15 cellular contexts compared by ENCODE assay signal in genomic region chr2:240604939-240605716, GRCh38. TPM values are rescaled to one million over a fixed set of nuclear protein-coding genes. Genes with fewer than 3 reads are reported as not detected.
A peak's percentile ranks its signal among the peaks of the same experiment; 100 is the strongest.
DNase-seq lines count a peak whose midpoint lies in the region; ATAC-seq and TF ChIP-seq lines count a peak whose summit lies in the region.
"Had no signal": no experiment of that assay in that cellular context is flagged by ENCODE, and none has a peak within 500 bp of the region (broad histone marks: within the 10 kb centered on the region; RNA-seq: fewer than 3 reads in every experiment).

No MANE protein-coding gene starts in this region.

- H3K27ac Mint-ChIP-seq in activated CD8-positive, alpha-beta T cell treated with anti-CD3 and anti-CD28 coated beads, Interleukin-2, amount 10 ng/mL, durations not matched to agents 7 days and 5 days: peak overlapping the region; percentile 57
- no peak overlapping the region for H3K27ac Mint-ChIP-seq in activated CD8-positive, alpha-beta T cell treated with anti-CD3 and anti-CD28 coated beads for 36 hours

- H3K27ac ChIP-seq in hepatocyte: peak overlapping the region; percentile 82
- H3K27ac ChIP-seq in psoas muscle: no peak overlapping the region
- H3K27ac ChIP-seq: breast epithelium, gastroesophageal sphincter had no signal

- H3K27me3 ChIP-seq in hepatocyte: no peaks in the 10 kb centered on the region
- H3K27me3 ChIP-seq in psoas muscle (ENCODE audit: insufficient read depth in 3 of 3, low read length in 2 of 3): no peaks in the 10 kb centered on the region
- H3K27me3 ChIP-seq: breast epithelium, gastroesophageal sphincter had no signal

- peak overlapping the region; percentile 59 for H3K4me2 ChIP-seq in hepatocyte

- 85% methylated on average over 19 of the region's 19 CpGs for WGBS in hepatocyte (ENCODE audit: low lambda C conversion rate, missing lambda C conversion rate)
- 80 to 87% (median 83%) methylated on average over 18 to 19 of the region's 19 CpGs for WGBS in psoas muscle, 3 donors

- H3K36me3 Mint-ChIP-seq in activated CD8-positive, alpha-beta T cell treated with anti-CD3 and anti-CD28 coated beads, Interleukin-2, amount 10 ng/mL, durations not matched to agents 7 days and 5 days (ENCODE audit: low read depth): peaks cover 4% of the 10 kb centered on the region
- no peaks in the 10 kb centered on the region for H3K36me3 Mint-ChIP-seq in activated CD8-positive, alpha-beta T cell treated with anti-CD3 and anti-CD28 coated beads for 36 hours (ENCODE audit: low read depth)

- POLR2A ChIA-PET in activated CD8-positive, alpha-beta T cell treated with anti-CD3 and anti-CD28 coated beads, Interleukin-2, amount 10 ng/mL, durations not matched to agents 7 days and 5 days (lab: Charles Lee): interaction anchor here (1.1 kb wide), 1 partner anchor 11 kb away, joined by 3 read pairs; no protein-coding TSS in a partner anchor
- POLR2A ChIA-PET in activated CD8-positive, alpha-beta T cell treated with anti-CD3 and anti-CD28 coated beads for 36 hours (lab: Charles Lee): interaction anchor here (0.9 to 1.2 kb wide), 2 partner anchors 17 to 19 kb away, joined by 3 read pairs; no protein-coding TSS in a partner anchor

- H3K9me2 ChIP-seq in hepatocyte (replicated peaks; ENCODE audit: insufficient read depth): no peaks in the 10 kb centered on the region

- no peaks in the 10 kb centered on the region for H3K36me3 ChIP-seq in hepatocyte (replicated peaks; ENCODE audit: insufficient read depth, low read depth)
- no peaks in the 10 kb centered on the region for H3K36me3 ChIP-seq in psoas muscle (ENCODE audit: insufficient read depth in 1 of 2, low read depth in 1 of 2)
- H3K36me3 ChIP-seq: breast epithelium had no signal

- H2AFZ ChIP-seq in hepatocyte: no peak overlapping the region

- no peak for ATAC-seq in activated CD8-positive, alpha-beta T cell treated with anti-CD3 and anti-CD28 coated beads, Interleukin-2, amount 10 ng/mL, durations not matched to agents 7 days and 5 days
- ATAC-seq in activated CD8-positive, alpha-beta T cell treated with anti-CD3 and anti-CD28 coated beads for 36 hours: no peak
- ATAC-seq in psoas muscle (no peak), GM21528 (IDR thresholded peaks at IDR 0.05; ENCODE audit: low FRiP score, unreplicated experiment) (no peak), GM18511 (IDR thresholded peaks at IDR 0.05; ENCODE audit: unreplicated experiment) (no peak)

- H3K9me3 ChIP-seq in hepatocyte (ENCODE audit: low read depth) (no peaks in the 10 kb centered on the region), psoas muscle (no peaks in the 10 kb centered on the region)
- H3K9me3 ChIP-seq: breast epithelium, gastroesophageal sphincter had no signal

- CTCF ChIA-PET in activated CD8-positive, alpha-beta T cell treated with anti-CD3 and anti-CD28 coated beads, Interleukin-2, amount 10 ng/mL, durations not matched to agents 7 days and 5 days (lab: Charles Lee): interaction anchor here (1.4 kb wide), 1 partner anchor 91 kb away, joined by 4 read pairs; no protein-coding TSS in a partner anchor
- CTCF ChIA-PET in activated CD8-positive, alpha-beta T cell treated with anti-CD3 and anti-CD28 coated beads for 36 hours (lab: Charles Lee): interaction anchor here (1.0 to 1.5 kb wide), 2 partner anchors 10 to 40 kb away, joined by 3 to 4 read pairs; no protein-coding TSS in a partner anchor

- no peaks in the 10 kb centered on the region for H3K27me3 Mint-ChIP-seq in activated CD8-positive, alpha-beta T cell treated with anti-CD3 and anti-CD28 coated beads, Interleukin-2, amount 10 ng/mL, durations not matched to agents 7 days and 5 days (ENCODE audit: low read depth)
- H3K27me3 Mint-ChIP-seq in activated CD8-positive, alpha-beta T cell treated with anti-CD3 and anti-CD28 coated beads for 36 hours: no peaks in the 10 kb centered on the region
- H3K27me3 Mint-ChIP-seq: activated CD4-positive, alpha-beta T cell treated with anti-CD3 and anti-CD28 coated beads, Interleukin-2, amount 10 ng/mL, durations not matched to agents 24 days and 14 days; naive thymus-derived CD4-positive, alpha-beta T cell had no signal

- H3K79me2 ChIP-seq in hepatocyte: peaks cover 10% of the 10 kb centered on the region

- DNase-seq in activated CD8-positive, alpha-beta T cell treated with anti-CD3 and anti-CD28 coated beads, Interleukin-2, amount 10 ng/mL, durations not matched to agents 7 days and 5 days: no peak
- no peak for DNase-seq in activated CD8-positive, alpha-beta T cell treated with anti-CD3 and anti-CD28 coated beads for 36 hours
- DNase-seq in HuH-7.5 (ENCODE audit: low spot score) (peak; percentile 58), hepatocyte (ENCODE audit: low spot score) (peak; percentile 63), psoas muscle (peak; percentile 7 to 42), glomerular visceral epithelial cell (ENCODE audit: extremely low spot score) (no peak)
- DNase-seq: activated CD4-positive, alpha-beta T cell treated with anti-CD3 and anti-CD28 coated beads, Interleukin-2, amount 10 ng/mL, durations not matched to agents 24 days and 14 days; NCI-H187; NCI-H526 treated with DMSO at 0.1 percent for 48 hours; T-helper 9 cell had no signal

- H3K4me3 Mint-ChIP-seq in activated CD8-positive, alpha-beta T cell treated with anti-CD3 and anti-CD28 coated beads, Interleukin-2, amount 10 ng/mL, durations not matched to agents 7 days and 5 days: no peak overlapping the region
- no peak overlapping the region for H3K4me3 Mint-ChIP-seq in activated CD8-positive, alpha-beta T cell treated with anti-CD3 and anti-CD28 coated beads for 36 hours
- H3K4me3 Mint-ChIP-seq: activated CD4-positive, alpha-beta T cell treated with anti-CD3 and anti-CD28 coated beads, Interleukin-2, amount 10 ng/mL, durations not matched to agents 24 days and 14 days; naive thymus-derived CD4-positive, alpha-beta T cell had no signal

- no peaks in the 10 kb centered on the region for H3K9me3 Mint-ChIP-seq in activated CD8-positive, alpha-beta T cell treated with anti-CD3 and anti-CD28 coated beads, Interleukin-2, amount 10 ng/mL, durations not matched to agents 7 days and 5 days (ENCODE audit: insufficient read depth)
- H3K9me3 Mint-ChIP-seq in activated CD8-positive, alpha-beta T cell treated with anti-CD3 and anti-CD28 coated beads for 36 hours: no peaks in the 10 kb centered on the region
- H3K9me3 Mint-ChIP-seq: activated CD4-positive, alpha-beta T cell treated with anti-CD3 and anti-CD28 coated beads, Interleukin-2, amount 10 ng/mL, durations not matched to agents 24 days and 14 days; naive thymus-derived CD4-positive, alpha-beta T cell had no signal

- no peaks in the 10 kb centered on the region for H4K20me1 ChIP-seq in hepatocyte (ENCODE audit: insufficient read depth, poor library complexity, severe bottlenecking)

- H3K4me3 ChIP-seq in hepatocyte (no peak overlapping the region), psoas muscle (no peak overlapping the region)
- H3K4me3 ChIP-seq: breast epithelium, gastroesophageal sphincter had no signal

- H3K4me1 ChIP-seq in hepatocyte (ENCODE audit: insufficient read depth): peaks cover 12% of the 10 kb centered on the region
- H3K4me1 ChIP-seq in psoas muscle: no peaks in the 10 kb centered on the region
- H3K4me1 ChIP-seq: breast epithelium had no signal

- no peak for TF ChIP-seq CTCF in activated CD8-positive, alpha-beta T cell treated with anti-CD3 and anti-CD28 coated beads for 36 hours (IDR thresholded peaks at IDR 0.05)
- TF ChIP-seq CTCF in hepatocyte (IDR thresholded peaks at IDR 0.05; ENCODE audit: poor library complexity): no peak
- TF ChIP-seq CTCF in psoas muscle (IDR thresholded peaks at IDR 0.05): no peak

- peaks cover 1% of the 10 kb centered on the region for H3K4me1 Mint-ChIP-seq in activated CD8-positive, alpha-beta T cell treated with anti-CD3 and anti-CD28 coated beads, Interleukin-2, amount 10 ng/mL, durations not matched to agents 7 days and 5 days (ENCODE audit: low read depth)
- peaks cover 4% of the 10 kb centered on the region for H3K4me1 Mint-ChIP-seq in activated CD8-positive, alpha-beta T cell treated with anti-CD3 and anti-CD28 coated beads for 36 hours (ENCODE audit: low read depth)

- intact Hi-C loops in activated CD8-positive, alpha-beta T cell treated with anti-CD3 and anti-CD28 coated beads for 36 hours (cut with micrococcal nuclease): no loop called here
- intact Hi-C loops in psoas muscle (cut with DNase I): no loop called here

RNA-seq across cellular contexts. Expression of gene CAPN10, which starts 18.6 kb away (rescaled TPM):
- total RNA-seq in activated CD8-positive, alpha-beta T cell treated with anti-CD3 and anti-CD28 coated beads, Interleukin-2, amount 10 ng/mL, durations not matched to agents 7 days and 5 days: 10 to 100 TPM; 53.0 to 61.2 TPM
- total RNA-seq in activated CD8-positive, alpha-beta T cell treated with anti-CD3 and anti-CD28 coated beads for 36 hours: 10 to 100 TPM; 26.8 to 29.1 TPM
- 19.1 and 24.2 TPM in 2 replicates for total RNA-seq in hepatocyte
- 28.8 and 42.6 TPM in 2 replicates for polyA plus RNA-seq in hepatocyte
- total RNA-seq in psoas muscle: 1 to 10 TPM; 5.0 to 9.9 (median 7.6) TPM
- 10 to 100 TPM in 2 of 3 donors, 1 to 10 TPM in 1; 8.9 to 15.0 (median 13.1) TPM for polyA plus RNA-seq in psoas muscle

RNA-seq across cellular contexts. Expression of gene GPR35, which starts 20.2 kb away (rescaled TPM):
- total RNA-seq in activated CD8-positive, alpha-beta T cell treated with anti-CD3 and anti-CD28 coated beads, Interleukin-2, amount 10 ng/mL, durations not matched to agents 7 days and 5 days: 10 to 100 TPM; 21.6 to 23.8 TPM
- 10 to 100 TPM; 14.4 to 14.6 TPM for total RNA-seq in activated CD8-positive, alpha-beta T cell treated with anti-CD3 and anti-CD28 coated beads for 36 hours
- total RNA-seq in hepatocyte (14.7 and 17.3 TPM in 2 replicates), psoas muscle (under 1 TPM; 0.36 to 0.92 (median 0.68) TPM)
- polyA plus RNA-seq in hepatocyte (10.1 and 10.5 TPM in 2 replicates), psoas muscle (under 1 TPM; 0.30 to 0.89 (median 0.58) TPM)

RNA-seq across cellular contexts. Expression of gene RNPEPL1, which starts 36.8 kb away (rescaled TPM):
- total RNA-seq in activated CD8-positive, alpha-beta T cell treated with anti-CD3 and anti-CD28 coated beads, Interleukin-2, amount 10 ng/mL, durations not matched to agents 7 days and 5 days: 100 to 1,000 TPM; 110 to 113 TPM
- total RNA-seq in activated CD8-positive, alpha-beta T cell treated with anti-CD3 and anti-CD28 coated beads for 36 hours: 10 to 100 TPM; 39.1 to 40.5 TPM
- total RNA-seq in hepatocyte: 36.9 and 46.3 TPM in 2 replicates
- 57.2 and 58.1 TPM in 2 replicates for polyA plus RNA-seq in hepatocyte
- 10 to 100 TPM; 48.8 to 70.4 (median 59.0) TPM for total RNA-seq in psoas muscle
- 10 to 100 TPM; 59.2 to 79.6 (median 71.9) TPM for polyA plus RNA-seq in psoas muscle

RNA-seq across cellular contexts. Expression of gene DUSP28, which starts 45.0 kb away (rescaled TPM):
- 1 to 10 TPM; 6.8 to 8.1 TPM for total RNA-seq in activated CD8-positive, alpha-beta T cell treated with anti-CD3 and anti-CD28 coated beads, Interleukin-2, amount 10 ng/mL, durations not matched to agents 7 days and 5 days
- total RNA-seq in activated CD8-positive, alpha-beta T cell treated with anti-CD3 and anti-CD28 coated beads for 36 hours: 1 to 10 TPM; 4.5 to 6.2 TPM
- total RNA-seq in hepatocyte: 4.6 and 4.8 TPM in 2 replicates
- polyA plus RNA-seq in hepatocyte: 6.3 and 6.8 TPM in 2 replicates
- 10 to 100 TPM; 10.4 to 12.9 (median 12.7) TPM for total RNA-seq in psoas muscle
- polyA plus RNA-seq in psoas muscle: 10 to 100 TPM in 1 of 3 donors, 1 to 10 TPM in 2; 6.6 to 18.1 (median 9.5) TPM

RNA-seq across cellular contexts. Expression of gene ANKMY1, which starts 47.3 kb away (rescaled TPM):
- total RNA-seq in activated CD8-positive, alpha-beta T cell treated with anti-CD3 and anti-CD28 coated beads, Interleukin-2, amount 10 ng/mL, durations not matched to agents 7 days and 5 days: 10 to 100 TPM; 27.9 to 33.3 TPM
- 10 to 100 TPM; 14.5 to 18.6 TPM for total RNA-seq in activated CD8-positive, alpha-beta T cell treated with anti-CD3 and anti-CD28 coated beads for 36 hours
- total RNA-seq in hepatocyte (6.7 and 9.2 TPM in 2 replicates), psoas muscle (1 to 10 TPM; 3.0 to 5.8 (median 4.6) TPM)
- polyA plus RNA-seq in hepatocyte (7.8 and 11.1 TPM in 2 replicates), psoas muscle (1 to 10 TPM; 1.4 to 2.5 (median 2.4) TPM)

Comparison
In these comparisons a context has a peak if more than half of its experiments do, and no peak if none do; other contexts are left out.
1. DNase-seq: peak in HuH-7.5 (single experiment), hepatocyte (single experiment) and psoas muscle (2 of 2); none in activated CD8-positive, alpha-beta T cell treated with anti-CD3 and anti-CD28 coated beads, Interleukin-2, amount 10 ng/mL, durations not matched to agents 7 days and 5 days (single experiment), activated CD8-positive, alpha-beta T cell treated with anti-CD3 and anti-CD28 coated beads for 36 hours (single experiment) and glomerular visceral epithelial cell (single experiment).